ENCODE assay signal across 7 cellular contexts in the genomic region with DNA sequence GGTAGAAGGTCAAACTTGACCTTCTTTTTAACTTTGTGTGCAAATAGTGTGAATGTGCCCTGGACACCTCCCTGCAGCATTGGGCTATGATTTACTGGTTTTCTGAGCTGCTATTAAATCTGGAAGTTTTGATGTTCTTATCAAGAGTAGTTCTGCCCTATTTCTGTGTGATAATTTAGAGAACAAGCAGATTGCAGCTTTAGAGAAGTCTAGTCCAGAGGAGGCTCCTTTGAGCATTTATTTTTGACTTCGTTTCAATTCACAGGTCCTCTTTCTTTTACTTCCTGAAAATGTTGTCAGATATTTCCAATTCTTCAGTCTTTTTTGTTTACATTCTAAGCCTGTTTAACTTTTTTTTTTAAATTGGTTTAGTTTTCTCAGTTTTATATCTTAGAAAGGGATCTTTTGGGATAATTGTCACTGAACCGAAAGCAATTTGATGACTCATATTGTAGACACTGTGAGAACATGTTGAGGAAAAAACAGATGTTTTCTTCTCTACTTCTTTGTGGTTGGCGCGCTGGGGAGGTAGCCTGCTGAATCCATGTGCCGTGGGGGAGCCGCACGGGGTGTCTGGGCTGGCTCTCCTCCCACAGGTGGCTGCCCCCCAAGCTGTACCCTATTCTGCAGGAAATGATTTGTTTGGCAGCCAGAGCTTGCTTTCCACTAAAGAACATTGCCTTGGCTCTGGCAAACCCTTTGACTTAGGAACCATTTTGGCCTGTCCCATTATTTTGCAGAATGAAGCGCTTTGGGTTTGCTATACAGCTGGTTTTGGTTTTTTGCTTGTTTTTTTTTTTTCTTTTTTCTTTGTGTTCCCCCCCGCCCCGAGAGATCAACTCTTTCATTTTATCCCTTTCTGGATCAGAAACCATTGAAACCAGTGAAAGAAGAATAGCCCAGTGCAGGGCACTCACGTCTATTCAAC. TPM values are rescaled to one million over a fixed set of nuclear protein-coding genes. Genes with fewer than 3 reads are reported as not detected.
DNase-seq lines count a peak whose midpoint lies in the region; ATAC-seq and TF ChIP-seq lines count a peak whose summit lies in the region.

No MANE protein-coding gene starts in this region.

- peak overlapping the region; percentile 83 for H3K27ac ChIP-seq in OCI-LY1 (ENCODE audit: low read depth, low read length, poor library complexity, severe bottlenecking)
- H3K27ac ChIP-seq in subcutaneous abdominal adipose tissue (ENCODE audit: low read depth, low read length): no peak overlapping the region

- H3K27me3 ChIP-seq in OCI-LY1 (ENCODE audit: insufficient read depth, low read length) (no peaks in the 10 kb centered on the region), kidney epithelial cell (ENCODE audit: control insufficient read depth, insufficient read depth, low read length) (no peaks in the 10 kb centered on the region), subcutaneous abdominal adipose tissue (ENCODE audit: control insufficient read depth in 5 of 5, insufficient read depth in 4 of 5, low read length in 5 of 5) (no peaks in the 10 kb centered on the region)

- peak; percentile 75 to 90 for ATAC-seq in activated naive CD4-positive, alpha-beta T cell treated with anti-CD3 and anti-CD28 coated beads, Interleukin-2, amount 50 U/mL, for 72 hours
- ATAC-seq in GM21786 (IDR thresholded peaks at IDR 0.05; ENCODE audit: unreplicated experiment) (no peak), GM18502 (IDR thresholded peaks at IDR 0.05; ENCODE audit: poor library complexity, unreplicated experiment) (no peak)

- peaks cover 0 to 6% of the 10 kb centered on the region in 2 donors for H3K36me3 Mint-ChIP-seq in activated naive CD4-positive, alpha-beta T cell treated with anti-CD3 and anti-CD28 coated beads, Interleukin-2, amount 50 U/mL, for 72 hours

- H3K79me2 ChIP-seq in OCI-LY1 (ENCODE audit: insufficient read depth, low read length): no peaks in the 10 kb centered on the region

- H3F3A ChIP-seq in OCI-LY1 (ENCODE audit: insufficient read depth, low read length): no peaks in the 10 kb centered on the region

- H2AFZ ChIP-seq in OCI-LY1 (ENCODE audit: low read length): no peak overlapping the region

- H3K4me1 ChIP-seq in OCI-LY1 (ENCODE audit: insufficient read depth, low read length, severe bottlenecking): peaks cover 23% of the 10 kb centered on the region
- peaks cover 0 to 17% (median 11%) of the 10 kb centered on the region in 5 donors for H3K4me1 ChIP-seq in subcutaneous abdominal adipose tissue (ENCODE audit: control insufficient read depth in 5 of 5, insufficient read depth in 5 of 5, low read length in 5 of 5)

- peak overlapping the region; percentile 26 for H3K4me2 ChIP-seq in OCI-LY1 (ENCODE audit: low read length)

- no peaks in the 10 kb centered on the region for H4K20me1 ChIP-seq in OCI-LY1 (ENCODE audit: insufficient read depth, low read length)

- H3K36me3 ChIP-seq in OCI-LY1 (ENCODE audit: insufficient read depth, low read length) (no peaks in the 10 kb centered on the region), kidney epithelial cell (ENCODE audit: control insufficient read depth, insufficient read depth, low read length) (no peaks in the 10 kb centered on the region), subcutaneous abdominal adipose tissue (ENCODE audit: control insufficient read depth in 5 of 5, insufficient read depth in 5 of 5, low read length in 5 of 5) (peaks cover 0 to 3% (median 0%) of the 10 kb centered on the region in 5 donors)

- H3K27ac Mint-ChIP-seq in activated naive CD4-positive, alpha-beta T cell treated with anti-CD3 and anti-CD28 coated beads, Interleukin-2, amount 50 U/mL, for 72 hours: peak overlapping the region; percentile 57 to 68

- H3K9me2 ChIP-seq in OCI-LY1 (ENCODE audit: low read depth, low read length): no peaks in the 10 kb centered on the region

- peak overlapping the region; percentile 5 for H3K4me3 ChIP-seq in OCI-LY1 (ENCODE audit: low read depth, low read length, poor library complexity, severe bottlenecking)
- no peak overlapping the region for H3K4me3 ChIP-seq in kidney epithelial cell (ENCODE audit: low read depth, low read length)
- peak overlapping the region in 4 of 5 donors; percentile 7 to 53 (median 25) for H3K4me3 ChIP-seq in subcutaneous abdominal adipose tissue (ENCODE audit: low read depth in 1 of 5, low read length in 5 of 5)

- H3K9me3 Mint-ChIP-seq in activated naive CD4-positive, alpha-beta T cell treated with anti-CD3 and anti-CD28 coated beads, Interleukin-2, amount 50 U/mL, for 72 hours: no peaks in the 10 kb centered on the region

- DNase-seq in GM19240 (ENCODE audit: insufficient read length, low spot score) (peak; percentile 27), kidney epithelial cell (ENCODE audit: low read depth) (peak; percentile 37)
- DNase-seq in activated naive CD4-positive, alpha-beta T cell treated with anti-CD3 and anti-CD28 coated beads, Interleukin-2, amount 50 U/mL, for 72 hours (ENCODE audit: low spot score in 2 of 2): peak in 1 of 2 donors; percentile 24

- no peaks in the 10 kb centered on the region for H3K9me3 ChIP-seq in OCI-LY1 (ENCODE audit: low read length)
- H3K9me3 ChIP-seq in subcutaneous abdominal adipose tissue (ENCODE audit: control insufficient read depth in 5 of 5, low read length in 5 of 5): no peaks in the 10 kb centered on the region

- TF ChIP-seq CTCF in OCI-LY1 (IDR thresholded peaks at IDR 0.05; ENCODE audit: low read length) (no peak), kidney epithelial cell (IDR thresholded peaks at IDR 0.05; ENCODE audit: insufficient read depth, low read length, poor library complexity, severe bottlenecking) (no peak)

- H3K9ac ChIP-seq in OCI-LY1 (ENCODE audit: low read length) (peak overlapping the region; percentile 22), subcutaneous abdominal adipose tissue (ENCODE audit: low read length in 5 of 5) (no peak overlapping the region)

RNA-seq across cellular contexts. Expression of a gene that starts 53.4 kb away (rescaled TPM):
- total RNA-seq in activated naive CD4-positive, alpha-beta T cell treated with anti-CD3 and anti-CD28 coated beads, Interleukin-2, amount 50 U/mL, for 72 hours: 10 to 100 TPM; 23.2 to 24.1 TPM
- total RNA-seq in kidney epithelial cell: 17.5 and 21.2 TPM in 2 replicates

RNA-seq across cellular contexts. Expression of a gene that starts 54.2 kb away (rescaled TPM):
- 100 to 1,000 TPM; 242 to 351 TPM for total RNA-seq in activated naive CD4-positive, alpha-beta T cell treated with anti-CD3 and anti-CD28 coated beads, Interleukin-2, amount 50 U/mL, for 72 hours
- total RNA-seq in kidney epithelial cell: 185 and 217 TPM in 2 replicates

Comparison
In these comparisons a context has a peak if more than half of its experiments do, and no peak if none do; other contexts are left out.
1. ATAC-seq: peak in activated naive CD4-positive, alpha-beta T cell treated with anti-CD3 and anti-CD28 coated beads, Interleukin-2, amount 50 U/mL, for 72 hours (2 of 2); none in GM21786 (single experiment) and GM18502 (single experiment).